Comparison of ENCODE assay signal across 32 cellular contexts in the genomic region with DNA sequence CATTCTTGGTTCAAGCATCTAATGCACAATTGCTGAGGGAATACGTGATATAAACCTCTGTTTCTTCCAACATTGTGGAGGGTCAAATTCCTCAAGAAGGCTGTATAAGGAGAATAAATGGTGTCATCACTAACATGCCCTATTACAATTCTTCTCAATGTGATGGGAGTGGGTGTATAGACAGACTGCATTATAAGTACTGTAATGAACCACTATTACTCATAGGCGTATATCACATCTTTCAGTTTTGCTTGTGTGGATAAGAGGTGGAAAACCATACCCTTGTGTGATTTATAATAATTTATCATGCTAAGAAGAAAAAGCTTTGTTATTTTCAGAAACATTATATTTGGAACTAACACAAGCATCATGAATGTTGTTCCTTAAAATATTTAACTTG.
"Had no signal": no experiment of that assay in that cellular context is flagged by ENCODE, and none has a peak within 500 bp of the region (broad histone marks: within the 10 kb centered on the region; RNA-seq: fewer than 3 reads in every experiment).

No MANE protein-coding gene starts in this region.

- ATAC-seq: activated CD8-positive, alpha-beta memory T cell treated with anti-CD3 and anti-CD28 coated beads, Interleukin-2, amount 10 ng/mL, durations not matched to agents 7 days and 5 days; PC-3; WTC11 had no signal

- H3K27me3 Mint-ChIP-seq: brain had no signal

- H3K9me3 Mint-ChIP-seq: activated CD4-positive, alpha-beta T cell treated with anti-CD3 and anti-CD28 coated beads, Interleukin-2, amount 10 ng/mL, durations not matched to agents 7 days and 5 days; activated naive CD4-positive, alpha-beta T cell treated with anti-CD3 and anti-CD28 coated beads for 36 hours; activated naive CD8-positive, alpha-beta T cell treated with anti-CD3 and anti-CD28 coated beads, Interleukin-2, amount 10 ng/mL, durations not matched to agents 7 days and 5 days; brain; T-helper 1 cell treated with Interleukin-12 subunit alpha and Interleukin-12 subunit beta and Interleukin-4 antibody, amounts not matched to agents 30 μg/mL and 1 μg/mL, for 36 hours; T-helper 2 cell treated with Interferon-gamma antibody and Interleukin-4, amounts not matched to agents 5 μg/mL and 100 μg/mL, for 36 hours; WTC11 had no signal

- H3K4me3 Mint-ChIP-seq: activated CD4-positive, alpha-beta T cell treated with anti-CD3 and anti-CD28 coated beads, Interleukin-2, amount 10 ng/mL, durations not matched to agents 7 days and 5 days; activated CD8-positive, alpha-beta memory T cell treated with anti-CD3 and anti-CD28 coated beads, Interleukin-2, amount 10 ng/mL, durations not matched to agents 7 days and 5 days; activated naive CD4-positive, alpha-beta T cell treated with anti-CD3 and anti-CD28 coated beads for 36 hours; activated naive CD8-positive, alpha-beta T cell treated with anti-CD3 and anti-CD28 coated beads, Interleukin-2, amount 10 ng/mL, durations not matched to agents 7 days and 5 days; brain; T-helper 1 cell treated with Interleukin-12 subunit alpha and Interleukin-12 subunit beta and Interleukin-4 antibody, amounts not matched to agents 30 μg/mL and 1 μg/mL, for 36 hours; T-helper 2 cell treated with Interferon-gamma antibody and Interleukin-4, amounts not matched to agents 5 μg/mL and 100 μg/mL, for 36 hours; WTC11 had no signal

- H3K4me1 Mint-ChIP-seq: activated CD4-positive, alpha-beta T cell treated with anti-CD3 and anti-CD28 coated beads, Interleukin-2, amount 10 ng/mL, durations not matched to agents 7 days and 5 days; activated CD8-positive, alpha-beta memory T cell treated with anti-CD3 and anti-CD28 coated beads, Interleukin-2, amount 10 ng/mL, durations not matched to agents 7 days and 5 days; activated naive CD8-positive, alpha-beta T cell treated with anti-CD3 and anti-CD28 coated beads, Interleukin-2, amount 10 ng/mL, durations not matched to agents 7 days and 5 days; brain; WTC11 had no signal

- H3K36me3 Mint-ChIP-seq: activated CD8-positive, alpha-beta memory T cell treated with anti-CD3 and anti-CD28 coated beads, Interleukin-2, amount 10 ng/mL, durations not matched to agents 7 days and 5 days; activated naive CD8-positive, alpha-beta T cell treated with anti-CD3 and anti-CD28 coated beads, Interleukin-2, amount 10 ng/mL, durations not matched to agents 7 days and 5 days; brain; WTC11 had no signal

- DNase-seq: activated CD4-positive, alpha-beta T cell treated with anti-CD3 and anti-CD28 coated beads, Interleukin-2, amount 10 ng/mL, durations not matched to agents 7 days and 5 days; activated CD4-positive, alpha-beta T cell treated with anti-CD3 and anti-CD28 coated beads, Interleukin-2, amount 50 U/mL, for 48 hours; activated CD8-positive, alpha-beta memory T cell treated with anti-CD3 and anti-CD28 coated beads for 24 hours; activated CD8-positive, alpha-beta memory T cell treated with anti-CD3 and anti-CD28 coated beads, Interleukin-2, amount 10 ng/mL, durations not matched to agents 7 days and 5 days; activated CD8-positive, alpha-beta memory T cell treated with anti-CD3 and anti-CD28 coated beads, Interleukin-2, amount 50 U/mL, for 48 hours; activated gamma-delta T cell treated with Interleukin-2 at 50 U/mL for 16 hours; activated naive CD4-positive, alpha-beta T cell treated with anti-CD3 and anti-CD28 coated beads for 36 hours; activated naive CD8-positive, alpha-beta T cell treated with anti-CD3 and anti-CD28 coated beads, Interleukin-2, amount 10 ng/mL, durations not matched to agents 7 days and 5 days; adrenal gland; caudate nucleus; cerebellar nuclear complex; MM.1S; MV-4-11; NCI-H1092; NCI-H1436 treated with DMSO at 0.1 percent for 48 hours; NCI-H1694 treated with DMSO at 0.1 percent for 48 hours; NCI-H2029; NCI-H2107; NCI-H2171; NCI-H510A; NCI-H526; NCI-H748 treated with DMSO at 0.1 percent for 48 hours; NK-92 treated with Interleukin-12 subunit alpha and Interleukin-12 subunit beta, amount 100 ng/mL, for 24 hours; PC-3; Peyer's patch; RPMI8226; SHP77 treated with DMSO at 0.1 percent for 48 hours; SK-N-SH had no signal

- H3K27ac Mint-ChIP-seq: activated CD4-positive, alpha-beta T cell treated with anti-CD3 and anti-CD28 coated beads, Interleukin-2, amount 10 ng/mL, durations not matched to agents 7 days and 5 days; activated CD8-positive, alpha-beta memory T cell treated with anti-CD3 and anti-CD28 coated beads, Interleukin-2, amount 10 ng/mL, durations not matched to agents 7 days and 5 days; activated naive CD4-positive, alpha-beta T cell treated with anti-CD3 and anti-CD28 coated beads for 36 hours; activated naive CD8-positive, alpha-beta T cell treated with anti-CD3 and anti-CD28 coated beads, Interleukin-2, amount 10 ng/mL, durations not matched to agents 7 days and 5 days; brain; T-helper 1 cell treated with Interleukin-12 subunit alpha and Interleukin-12 subunit beta and Interleukin-4 antibody, amounts not matched to agents 30 μg/mL and 1 μg/mL, for 36 hours; T-helper 2 cell treated with Interferon-gamma antibody and Interleukin-4, amounts not matched to agents 5 μg/mL and 100 μg/mL, for 36 hours; WTC11 had no signal
